ENCODE assay signal across 1 cellular context in genomic region chr3:44685128-44685800, GRCh38.
TF ChIP-seq lines count a peak whose summit lies in the region.

No MANE protein-coding gene starts in this region.

TF ChIP-seq in H1, 55 proteins besides CTCF, POLR2A, EP300 and RAD21:
- no peak for TF ChIP-seq KDM5A (IDR thresholded peaks at IDR 0.05; ENCODE audit: low read length)
- no peak for TF ChIP-seq TBP (IDR thresholded peaks at IDR 0.05; ENCODE audit: low read depth, low read length)
- TF ChIP-seq ATF3 (IDR thresholded peaks at IDR 0.05; ENCODE audit: insufficient read depth, low read depth, low read length), result no peak
- TF ChIP-seq ASH2L (IDR thresholded peaks at IDR 0.05; ENCODE audit: low read length), result no peak
- TF ChIP-seq NRF1 (IDR thresholded peaks at IDR 0.05; ENCODE audit: low read depth, low read length), result no peak
- TF ChIP-seq GABPA (IDR thresholded peaks at IDR 0.05; ENCODE audit: borderline replicate concordance, insufficient read depth, low read length), result no peak
- TF ChIP-seq MAX (IDR thresholded peaks at IDR 0.05), result no peak
- no peak for TF ChIP-seq SIN3A (conservative IDR thresholded peaks at IDR 0.05 in 1 of 2, IDR thresholded peaks at IDR 0.05 in 1 of 2; ENCODE audit: low read depth in 1 of 2, low read length in 2 of 2)
- TF ChIP-seq SIRT6 (IDR thresholded peaks at IDR 0.05; ENCODE audit: low read length), result no peak
- no peak for TF ChIP-seq HDAC6 (IDR thresholded peaks at IDR 0.05; ENCODE audit: low read depth, low read length)
- no peak for TF ChIP-seq POLR2AphosphoS5 (IDR thresholded peaks at IDR 0.05; ENCODE audit: low read depth, low read length)
